In the genomic region with DNA sequence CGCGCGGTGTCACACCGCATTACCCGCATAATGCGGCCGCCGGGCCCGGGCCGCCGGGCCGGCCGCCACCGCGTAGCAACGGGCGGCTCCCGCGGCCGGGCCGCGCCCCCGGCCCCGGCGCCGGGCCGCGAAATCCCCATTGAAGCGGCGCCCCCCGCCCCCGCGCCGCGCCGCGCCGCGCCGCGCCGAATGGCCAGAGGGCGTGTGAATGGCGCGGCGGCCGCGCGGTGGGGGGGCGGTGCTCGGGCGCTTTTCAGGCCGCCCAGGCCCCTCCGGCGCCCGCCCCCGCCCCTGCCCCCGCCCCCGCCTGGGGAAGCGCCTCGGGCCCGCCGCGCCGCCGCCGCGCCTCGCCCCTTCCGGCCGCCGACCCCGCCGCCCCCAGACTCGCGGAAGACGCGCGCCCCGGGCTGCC, we compare ENCODE assay signal across 8 cellular contexts. TPM values are rescaled to one million over a fixed set of nuclear protein-coding genes. Genes with fewer than 3 reads are reported as not detected.
DNase-seq lines count a peak whose midpoint lies in the region; ATAC-seq and TF ChIP-seq lines count a peak whose summit lies in the region.

No MANE protein-coding gene starts in this region.

- 1% methylated on average over 77 of the region's 80 CpGs; no CpG with 5 or more reads in 1 of the 2 donors for WGBS in body of pancreas, 2 donors

- H3K4me3 ChIP-seq in body of pancreas (peak overlapping the region in 1 of 2 donors; percentile 30), left lung (peak overlapping the region; percentile 31 to 51), vagina (peak overlapping the region; percentile 51 to 81)

- ATAC-seq in body of pancreas (peak; percentile 66), left lung (peak; percentile 35), HG03095 (IDR thresholded peaks at IDR 0.05; ENCODE audit: unreplicated experiment) (no peak), GM18520 (IDR thresholded peaks at IDR 0.05; ENCODE audit: unreplicated experiment) (no peak)

- H3K36me3 ChIP-seq in body of pancreas (replicated peaks in 1 of 2; ENCODE audit: insufficient read depth in 1 of 2, low read depth in 2 of 2), result no peaks in the 10 kb centered on the region
- H3K36me3 ChIP-seq in left lung, result no peaks in the 10 kb centered on the region
- no peaks in the 10 kb centered on the region for H3K36me3 ChIP-seq in vagina

- peaks cover 12% of the 10 kb centered on the region for H3K4me1 ChIP-seq in body of pancreas
- peaks cover 0 to 28% of the 10 kb centered on the region in 2 donors for H3K4me1 ChIP-seq in left lung
- H3K4me1 ChIP-seq in vagina, result peaks cover 29% of the 10 kb centered on the region

- H3K27me3 ChIP-seq in body of pancreas (no peaks in the 10 kb centered on the region), left lung (peaks cover 0 to 73% of the 10 kb centered on the region in 2 donors), vagina (no peaks in the 10 kb centered on the region)

- TF ChIP-seq POLR2A in body of pancreas (IDR thresholded peaks at IDR 0.05) (no peak), vagina (IDR thresholded peaks at IDR 0.05) (no peak)

- DNase-seq in NCI-H1092 treated with DMSO at 0.1 percent for 48 hours (lab: John Stamatoyannopoulos, UW) (peak; percentile 21), NCI-H1092 (lab: John Stamatoyannopoulos, UW) (no peak), LoVo (ENCODE audit: low spot score) (peak; percentile 32), body of pancreas (peak in 3 of 4 donors; percentile 37 to 56 (median 40)), left lung (no peak), vagina (ENCODE audit: extremely low spot score in 2 of 2) (no peak)

- intact Hi-C loops in body of pancreas (cut with DNase I), result no loop called here
- intact Hi-C loops in left lung (cut with DNase I), result no loop called here
- intact Hi-C loops in vagina (cut with DNase I), result no loop called here

- H3K9me3 ChIP-seq in body of pancreas (no peaks in the 10 kb centered on the region), left lung (no peaks in the 10 kb centered on the region), vagina (no peaks in the 10 kb centered on the region)

- TF ChIP-seq CTCF in body of pancreas (IDR thresholded peaks at IDR 0.05), result no peak
- TF ChIP-seq CTCF in left lung (IDR thresholded peaks at IDR 0.05), result no peak
- TF ChIP-seq CTCF in vagina (IDR thresholded peaks at IDR 0.05), result no peak

- H3K27ac ChIP-seq in body of pancreas, result peak overlapping the region in 1 of 4 donors; percentile 30
- H3K27ac ChIP-seq in left lung, result peak overlapping the region in 1 of 2 donors; percentile 69
- H3K27ac ChIP-seq in vagina, result no peak overlapping the region

RNA-seq across cellular contexts. Expression of a gene that starts 46.9 kb away (rescaled TPM):
- total RNA-seq in body of pancreas (1 to 10 TPM in 1 of 2 donors, under 1 TPM in 1; 0.26 to 1.6 TPM), left lung (1 to 10 TPM; 1.7 to 3.0 TPM), vagina (1.5 TPM)

Comparison
In these comparisons a context has a peak if more than half of its experiments do, and no peak if none do; other contexts are left out.
1. DNase-seq: peak in NCI-H1092 treated with DMSO at 0.1 percent for 48 hours (single experiment), LoVo (single experiment) and body of pancreas (3 of 4); none in NCI-H1092 (single experiment), left lung (0 of 2) and vagina (0 of 2).
2. ATAC-seq: peak in body of pancreas (single experiment) and left lung (single experiment); none in HG03095 (single experiment) and GM18520 (single experiment).